Comparison of ENCODE assay signal across 8 cellular contexts in the genomic region with DNA sequence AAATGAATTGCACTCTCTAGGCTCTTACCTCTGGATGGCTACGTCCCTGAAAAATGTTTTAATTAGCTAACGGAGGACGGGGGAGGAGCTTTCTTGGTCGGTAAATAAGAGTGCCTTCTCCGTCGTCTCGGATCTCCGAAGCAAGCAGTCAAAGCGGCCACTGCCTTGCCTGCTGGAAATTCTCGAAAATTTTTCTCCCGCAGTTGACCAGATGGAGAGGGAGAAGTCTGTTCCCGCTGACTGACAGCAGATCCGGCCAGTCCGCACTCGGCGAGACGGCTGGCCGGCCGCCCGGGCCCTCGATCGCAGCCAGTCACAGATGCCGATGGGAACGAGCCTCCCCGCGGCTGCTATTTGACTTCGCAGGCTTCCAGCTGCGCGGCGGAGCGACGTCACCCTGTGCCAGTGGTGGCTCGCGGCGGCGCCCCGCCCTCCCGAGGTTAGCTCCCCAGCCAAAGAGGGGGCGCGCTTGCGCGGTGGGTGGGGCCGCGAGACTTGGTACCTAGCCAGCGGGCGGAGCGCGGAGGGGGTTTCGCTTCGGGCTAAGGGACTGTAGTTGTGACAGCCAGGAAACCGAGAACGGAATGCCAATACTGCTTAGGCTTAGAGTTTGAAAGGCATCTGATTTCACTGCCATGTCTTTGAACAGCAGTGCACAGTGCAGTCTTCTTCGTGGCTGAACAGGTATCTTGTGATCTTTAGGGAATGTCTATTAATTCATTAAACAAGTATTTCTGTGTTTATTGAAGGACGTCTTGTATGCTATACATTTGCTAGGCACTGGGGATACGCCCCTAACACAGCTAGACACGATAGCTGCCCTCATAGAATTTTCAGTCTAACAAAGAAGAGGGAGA.
A peak's percentile ranks its signal among the peaks of the same experiment; 100 is the strongest.
DNase-seq lines count a peak whose midpoint lies in the region; ATAC-seq lines count a peak whose summit lies in the region.

A gene (minus strand): TSS at position 184 of the 857 bp plus-strand sequence. CDS start 5,978 bp downstream, outside the sequence.

- peak; percentile 74 for ATAC-seq in GM19351 (IDR thresholded peaks at IDR 0.05; ENCODE audit: unreplicated experiment)
- peak; percentile 84 for ATAC-seq in HG03521 (IDR thresholded peaks at IDR 0.05; ENCODE audit: unreplicated experiment)

- DNase-seq in C1 segment of cervical spinal cord (lab: John Stamatoyannopoulos, UW) (peak; percentile 95 to 100 (median 99)), NCI-H748 (lab: John Stamatoyannopoulos, UW; ENCODE audit: unreplicated experiment) (peak; percentile 96), cortex of kidney (lab: John Stamatoyannopoulos, UW) (peak; percentile 93), left kidney (ENCODE audit: low read depth, low spot score) (peak; percentile 99)
- peak; percentile 99 for DNase-seq in activated CD4-positive, alpha-beta T cell treated with anti-CD3 and anti-CD28 coated beads, Interleukin-2, amount 50 U/mL, for 1 hour
- peak; percentile 99 for DNase-seq in stimulated activated CD4-positive, alpha-beta T cell treated with anti-CD3 and anti-CD28 coated beads, Interleukin-2, amount 100 ng/mL, for 24 hours

Comparison
In these comparisons a context has a peak if more than half of its experiments do, and no peak if none do; other contexts are left out.
1. Peak in every context shown above with its lines: DNase-seq and ATAC-seq.